In the genomic region with DNA sequence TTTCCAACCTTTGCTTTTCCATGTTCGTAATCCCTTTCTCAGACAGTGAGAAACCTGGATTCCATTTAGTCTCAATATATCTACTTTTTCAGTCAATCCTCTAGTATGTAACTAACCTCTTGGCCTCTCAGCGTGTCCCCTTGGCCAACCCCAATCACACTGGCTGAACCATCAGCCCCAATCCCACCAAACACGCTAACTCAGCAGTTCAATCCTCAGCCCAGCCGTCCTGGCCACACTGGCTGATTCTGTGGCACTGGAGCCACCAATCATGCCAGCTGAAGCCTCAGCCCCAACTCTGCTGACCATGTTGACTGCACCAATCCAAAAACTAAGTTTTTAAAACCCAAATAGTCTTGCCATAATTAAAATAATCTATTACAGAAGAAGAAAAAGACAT, we compare ENCODE assay signal across 21 cellular contexts. TPM values are rescaled to one million over a fixed set of nuclear protein-coding genes. Genes with fewer than 3 reads are reported as not detected.
DNase-seq lines count a peak whose midpoint lies in the region; ATAC-seq, FAIRE-seq and TF ChIP-seq lines count a peak whose summit lies in the region.
"Had no signal": no experiment of that assay in that cellular context is flagged by ENCODE, and none has a peak within 500 bp of the region (broad histone marks: within the 10 kb centered on the region; RNA-seq: fewer than 3 reads in every experiment).

No MANE protein-coding gene starts in this region.

- H2BK120ac ChIP-seq in neuronal stem cell (ENCODE audit: low read depth, low read length) = no peak overlapping the region

- no peak overlapping the region for H3K27ac Mint-ChIP-seq in progenitor cell of endocrine pancreas
- H3K27ac Mint-ChIP-seq: CD14-positive monocyte; CD4-positive, alpha-beta memory T cell; CD8-positive, alpha-beta memory T cell had no signal

- no peak overlapping the region for H3K4me3 ChIP-seq in K562
- no peak overlapping the region for H3K4me3 ChIP-seq in neuronal stem cell (ENCODE audit: low read length in 2 of 2)
- H3K4me3 ChIP-seq: BLaER1 had no signal

- TF ChIP-seq POLR2A in K562 (conservative IDR thresholded peaks at IDR 0.05) = no peak

- CTCF ChIA-PET in K562 (lab: Yijun Ruan, JAX; ENCODE audit: low intra/inter-chr PET ratio) = no interaction called here

- H3K79me1 ChIP-seq in neuronal stem cell (ENCODE audit: low read depth, low read length) = no peaks in the 10 kb centered on the region

- H3K27ac ChIP-seq in K562 (ENCODE audit: extremely low read depth, low read depth, low read length) = no peak overlapping the region
- H3K27ac ChIP-seq in neuronal stem cell (replicated peaks; ENCODE audit: low read length) = no peak overlapping the region
- H3K27ac ChIP-seq: BLaER1 had no signal

- WGBS in K562 (ENCODE audit: insufficient coverage, low coverage, missing lambda C conversion rate) = 25% methylated on average over 4 of the region's 4 CpGs
- WGBS in neuronal stem cell (ENCODE audit: extremely low coverage in 2 of 2, insufficient read length in 2 of 2, insufficient replicate concordance in 1 of 2), 2 donors = no CpG with 5 or more reads among the region's 4 CpGs

- H3K4me1 Mint-ChIP-seq in progenitor cell of endocrine pancreas (ENCODE audit: low read depth) = peaks cover 8% of the 10 kb centered on the region
- H3K4me1 Mint-ChIP-seq: CD4-positive, alpha-beta memory T cell; CD8-positive, alpha-beta memory T cell had no signal

- TF ChIP-seq CTCF in D721Med (IDR thresholded peaks at IDR 0.05; ENCODE audit: insufficient read depth, missing control alignments) (no peak), K562 (IDR thresholded peaks at IDR 0.05 in 2 of 3, conservative IDR thresholded peaks at IDR 0.05 in 1 of 3; ENCODE audit: insufficient read depth in 2 of 3, low read depth in 1 of 3, low read length in 3 of 3) (no peak), progenitor cell of endocrine pancreas (IDR thresholded peaks at IDR 0.05; ENCODE audit: unreplicated experiment) (no peak)

- no peaks in the 10 kb centered on the region for H3K27me3 ChIP-seq in K562 (ENCODE audit: control insufficient read depth in 2 of 2, insufficient read depth in 2 of 2, low read length in 2 of 2)
- peaks cover 0 to 23% (median 0%) of the 10 kb centered on the region in 3 experiments for H3K27me3 ChIP-seq in neuronal stem cell (ENCODE audit: control insufficient read depth in 3 of 3, insufficient read depth in 3 of 3, low read depth in 1 of 3, low read length in 3 of 3)
- H3K27me3 ChIP-seq: BE2C, BLaER1 had no signal

- POLR2A ChIA-PET in K562 (lab: Yijun Ruan, JAX) = no interaction called here

- H2BK12ac ChIP-seq in neuronal stem cell (ENCODE audit: low read length) = no peak overlapping the region

- H3K4me1 ChIP-seq in K562 (replicated peaks in 1 of 2; ENCODE audit: control insufficient read depth in 2 of 2, insufficient read depth in 2 of 2, low read length in 2 of 2) (peaks cover 0 to 17% of the 10 kb centered on the region in 2 experiments; a peak in 2 of 5 replicates), neuronal stem cell (ENCODE audit: control insufficient read depth in 2 of 2, insufficient read depth in 1 of 2, low read depth in 1 of 2, low read length in 2 of 2) (no peaks in the 10 kb centered on the region)
- H3K4me1 ChIP-seq: BE2C, BLaER1 had no signal

- H3K4me3 Mint-ChIP-seq in progenitor cell of endocrine pancreas (ENCODE audit: low read depth) = no peak overlapping the region
- H3K4me3 Mint-ChIP-seq: CD14-positive monocyte; CD4-positive, alpha-beta memory T cell; CD4-positive, CD25-positive, alpha-beta regulatory T cell; CD8-positive, alpha-beta memory T cell had no signal

- no peak overlapping the region for H2BK15ac ChIP-seq in neuronal stem cell (ENCODE audit: low read length)

- no peaks in the 10 kb centered on the region for H3K9me1 ChIP-seq in K562 (ENCODE audit: control insufficient read depth, insufficient read depth, low read length)

- no peak overlapping the region for H2AK5ac ChIP-seq in neuronal stem cell (ENCODE audit: low read depth, low read length)

- H3K4ac ChIP-seq in neuronal stem cell (ENCODE audit: low read length) = no peak overlapping the region

- H3K9me3 Mint-ChIP-seq in progenitor cell of endocrine pancreas (ENCODE audit: low read depth) = no peaks in the 10 kb centered on the region
- H3K9me3 Mint-ChIP-seq: CD14-positive monocyte; CD4-positive, alpha-beta memory T cell; CD8-positive, alpha-beta memory T cell had no signal

- H3K9ac ChIP-seq in K562 (ENCODE audit: insufficient read depth in 1 of 2, low read depth in 2 of 2, low read length in 2 of 2) (no peak overlapping the region), neuronal stem cell (ENCODE audit: low read depth, low read length, poor library complexity) (no peak overlapping the region)
- H3K9ac ChIP-seq: BLaER1 had no signal

- 0 out of 2 replicates have a peak overlapping the region, but pooled peaks have one; percentile 30 for H2AFZ ChIP-seq in K562 (ENCODE audit: low read depth, low read length)
- no peak overlapping the region for H2AFZ ChIP-seq in neuronal stem cell (ENCODE audit: low read length)

- in situ Hi-C loops in K562 (cut with MboI) = no loop called here

- H3K9me3 ChIP-seq in K562 (replicated peaks; ENCODE audit: control insufficient read depth, insufficient read depth, low read depth, low read length) (no peaks in the 10 kb centered on the region), neuronal stem cell (replicated peaks in 1 of 2; ENCODE audit: control insufficient read depth in 2 of 2, insufficient read depth in 1 of 2, low read depth in 1 of 2, low read length in 2 of 2) (no peaks in the 10 kb centered on the region)
- H3K9me3 ChIP-seq: BE2C, BLaER1 had no signal

- H3K36me3 ChIP-seq in K562 (ENCODE audit: control insufficient read depth, insufficient read depth, low read length) = no peaks in the 10 kb centered on the region
- no peaks in the 10 kb centered on the region for H3K36me3 ChIP-seq in neuronal stem cell (replicated peaks in 1 of 2; ENCODE audit: control insufficient read depth in 2 of 2, insufficient read depth in 2 of 2, low read length in 2 of 2)
- H3K36me3 ChIP-seq: BE2C, BLaER1 had no signal

- peak overlapping the region; percentile 38 for H4K91ac ChIP-seq in neuronal stem cell (ENCODE audit: low read depth, low read length, poor library complexity)

- H4K20me1 ChIP-seq in K562 (replicated peaks; ENCODE audit: control insufficient read depth, insufficient read depth, low read length) = no peaks in the 10 kb centered on the region
- H4K20me1 ChIP-seq: BLaER1 had no signal

- no peak for TF ChIP-seq EP300 in K562 (IDR thresholded peaks at IDR 0.05; ENCODE audit: low read length)

- H3K18ac ChIP-seq in neuronal stem cell (ENCODE audit: low read length) = no peak overlapping the region

- ATAC-seq in K562 (no peak), GM18861 (IDR thresholded peaks at IDR 0.05; ENCODE audit: unreplicated experiment) (no peak)

- no peak for TF ChIP-seq RAD21 in K562 (CRISPR knock-in tag; conservative IDR thresholded peaks at IDR 0.05 in 1 of 2, IDR thresholded peaks at IDR 0.05 in 1 of 2)

- FAIRE-seq in D721Med (lab: Jason Lieb, UNC) = peak; percentile 58
- FAIRE-seq in K562 (lab: Jason Lieb, UNC) = no peak
- FAIRE-seq: A204.1, G401.6, GM12891, GM19239 had no signal

- peaks cover 4% of the 10 kb centered on the region for H3K27me3 Mint-ChIP-seq in progenitor cell of endocrine pancreas

- intact Hi-C loops in K562 (cut with micrococcal nuclease) = no loop called here

- peak overlapping the region; percentile 44 for H3K23ac ChIP-seq in neuronal stem cell (ENCODE audit: low read depth, low read length, poor library complexity)

- no peaks in the 10 kb centered on the region for H3K36me3 Mint-ChIP-seq in progenitor cell of endocrine pancreas (ENCODE audit: insufficient read depth)
- H3K36me3 Mint-ChIP-seq: CD14-positive monocyte; CD4-positive, alpha-beta memory T cell; CD4-positive, CD25-positive, alpha-beta regulatory T cell; CD8-positive, alpha-beta memory T cell had no signal

- BruUV-seq in K562 (replicated peaks; lab: Mats Ljungman, UMichigan) = no TSS peak

- H3K79me2 ChIP-seq in K562 (ENCODE audit: control insufficient read depth, insufficient read depth, low read length) = no peaks in the 10 kb centered on the region

- H3K14ac ChIP-seq in neuronal stem cell (ENCODE audit: low read length) = peak overlapping the region; percentile 9

- H2BK5ac ChIP-seq in neuronal stem cell (ENCODE audit: low read length) = no peak overlapping the region

- DNase-seq in D721Med (ENCODE audit: insufficient read length, low spot score) (no peak), K562 (ENCODE audit: extremely low read depth in 1 of 4, low spot score in 3 of 4) (no peak), neuronal stem cell (ENCODE audit: low spot score) (no peak), progenitor cell of endocrine pancreas (ENCODE audit: low spot score, unreplicated experiment) (no peak)
- DNase-seq: 8988T; ACHN; BE2C; C1 segment of cervical spinal cord; CD4-positive, alpha-beta memory T cell; CD4-positive, CD25-positive, alpha-beta regulatory T cell; CD8-positive, alpha-beta memory T cell; COR-L47; DMS79 treated with DMSO at 0.1 percent for 48 hours; GF-D8 had no signal

- H4K8ac ChIP-seq in neuronal stem cell (ENCODE audit: low read depth, low read length) = no peak overlapping the region

- no peak overlapping the region for H3K4me2 ChIP-seq in K562 (ENCODE audit: insufficient read depth, low read length)
- no peak overlapping the region for H3K4me2 ChIP-seq in neuronal stem cell (ENCODE audit: insufficient read depth, low read length, poor library complexity, severe bottlenecking)
- H3K4me2 ChIP-seq: BLaER1 had no signal

TF ChIP-seq in K562, 482 proteins besides CTCF, POLR2A, EP300 and RAD21 (continues in another document):
- 0 out of 2 replicates have a peak, but pooled peaks have one; percentile 9 for TF ChIP-seq MAFK (IDR thresholded peaks at IDR 0.05; ENCODE audit: low read length)

RNA-seq across cellular contexts. Expression of a gene that starts 6.6 kb away (rescaled TPM):
- total RNA-seq in K562 (2011; cell fraction: chromatin; rRNA removed; ENCODE audit: low replicate concordance) = 35.8 and 55.6 TPM in 2 replicates
- total RNA-seq in K562 (2011; cell fraction: nucleolus; rRNA removed) = 29.2 and 42.6 TPM in 2 replicates
- 66.3 and 86.9 TPM in 2 replicates for total RNA-seq in K562 (2011; cell fraction: nucleoplasm; rRNA removed)
- 69.9 and 70.7 TPM in 2 replicates for total RNA-seq in K562 (2014; rRNA removed)
- 92.8 and 95.1 TPM in 2 replicates for total RNA-seq in K562 (2014; rRNA removed; fragmentation: Illumina TruSeq; extraction: Trizol)
- 99.5 and 105 TPM in 2 replicates for total RNA-seq in K562 (2015; rRNA removed; fragmentation: Illumina TruSeq; extraction: Trizol)
- total RNA-seq in K562 (2021) = 77.0 and 82.0 TPM in 2 replicates
- 109 and 112 TPM in 2 replicates for polyA plus RNA-seq in K562 (2011; rRNA removed)
- polyA plus RNA-seq in K562 (2011; cell fraction: cytosol; rRNA removed) = 137 and 139 TPM in 2 replicates
- 105 and 159 TPM in 2 replicates for polyA plus RNA-seq in K562 (2011; cell fraction: nucleus; rRNA removed)
- polyA plus RNA-seq in K562 (2012) = 151 and 161 TPM in 2 replicates
- polyA plus RNA-seq in K562 (2014; fragmentation: Illumina TruSeq; extraction: Trizol) = 82.0 and 98.7 TPM in 2 replicates
- polyA plus RNA-seq in K562 (2014; fragmentation: Nextera tagmentation; extraction: Ambion mirVana) = 100 to 1,000 TPM; 255 to 287 TPM
- polyA plus RNA-seq in K562 (2014; rRNA removed) = 121 and 157 TPM in 2 replicates
- polyA minus RNA-seq in K562 (2011; rRNA and poly(A)+ RNA removed) = 30.3 and 34.9 TPM in 2 replicates
- 20.8 and 22.8 TPM in 2 replicates for polyA minus RNA-seq in K562 (2011; cell fraction: cytosol; rRNA and poly(A)+ RNA removed)
- 12.7 and 27.3 TPM in 2 replicates for polyA minus RNA-seq in K562 (2011; cell fraction: nucleus; rRNA and poly(A)+ RNA removed)
- polyA plus RNA-seq in neuronal stem cell (2013, experiment 1 of 2) = 164 TPM
- 164 TPM for polyA plus RNA-seq in neuronal stem cell (2013, experiment 2 of 2)
- total RNA-seq in progenitor cell of endocrine pancreas = 128 and 136 TPM in 2 replicates
